1 cellular context compared by ENCODE assay signal in genomic region chr9:93295456-93296076, GRCh38.
TF ChIP-seq lines count a peak whose summit lies in the region.

No MANE protein-coding gene starts in this region.

TF ChIP-seq in HepG2, 621 proteins besides CTCF, POLR2A, EP300 and RAD21 (continued from another document and continues in another):
- TF ChIP-seq CEBPZ (IDR thresholded peaks at IDR 0.05; ENCODE audit: low read length) (no peak), MEIS1 (CRISPR knock-in tag; IDR thresholded peaks at IDR 0.05; ENCODE audit: borderline replicate concordance) (no peak), U2AF1 (optimal IDR thresholded peaks at IDR 0.05; ENCODE audit: low read depth, low read length) (no peak), KLF13 (CRISPR knock-in tag; IDR thresholded peaks at IDR 0.05) (no peak), CREB3 (CRISPR knock-in tag; IDR thresholded peaks at IDR 0.05) (no peak), ZHX1 (CRISPR knock-in tag; IDR thresholded peaks at IDR 0.05; ENCODE audit: low read depth) (no peak), PHF21A (CRISPR knock-in tag; IDR thresholded peaks at IDR 0.05) (no peak), BCL3 (CRISPR knock-in tag; IDR thresholded peaks at IDR 0.05) (no peak), RNF2 (conservative IDR thresholded peaks at IDR 0.05; ENCODE audit: low read depth) (no peak), ZNF256 (CRISPR knock-in tag; conservative IDR thresholded peaks at IDR 0.05) (no peak), CEBPB (IDR thresholded peaks at IDR 0.05; ENCODE audit: borderline replicate concordance, low read depth, low read length) (peak; percentile 50; the same call in 1 of the 2 replicates), ZNF350 (CRISPR knock-in tag; IDR thresholded peaks at IDR 0.05; ENCODE audit: borderline replicate concordance, low read depth) (no peak), MBD4 (IDR thresholded peaks at IDR 0.05; ENCODE audit: borderline replicate concordance, low read length) (no peak), LRRFIP1 (CRISPR knock-in tag; conservative IDR thresholded peaks at IDR 0.05) (no peak), BCLAF1 (IDR thresholded peaks at IDR 0.05) (no peak), RXRB (CRISPR knock-in tag; IDR thresholded peaks at IDR 0.05; ENCODE audit: borderline replicate concordance) (peak; percentile 28; the same call in 1 of the 2 replicates), SMYD3 (CRISPR knock-in tag; IDR thresholded peaks at IDR 0.05) (no peak), CEBPG (CRISPR knock-in tag; IDR thresholded peaks at IDR 0.05) (peak; percentile 52), MYPOP (CRISPR knock-in tag; IDR thresholded peaks at IDR 0.05) (no peak), JUND (CRISPR knock-in tag; IDR thresholded peaks at IDR 0.05) (no peak), ZNF263 (CRISPR knock-in tag; IDR thresholded peaks at IDR 0.05) (peak; percentile 96), SP5 (CRISPR knock-in tag; IDR thresholded peaks at IDR 0.05; ENCODE audit: borderline replicate concordance, low read depth) (peak; percentile 37; the same call in 1 of the 2 replicates), RCOR2 (CRISPR knock-in tag; IDR thresholded peaks at IDR 0.05) (no peak), ZNF407 (CRISPR knock-in tag; IDR thresholded peaks at IDR 0.05; ENCODE audit: not compliant biosample characterization) (no peak), ZMYM3 (CRISPR knock-in tag; IDR thresholded peaks at IDR 0.05) (no peak), SMC3 (IDR thresholded peaks at IDR 0.05; ENCODE audit: low read length) (no peak)
